In the genomic region with DNA sequence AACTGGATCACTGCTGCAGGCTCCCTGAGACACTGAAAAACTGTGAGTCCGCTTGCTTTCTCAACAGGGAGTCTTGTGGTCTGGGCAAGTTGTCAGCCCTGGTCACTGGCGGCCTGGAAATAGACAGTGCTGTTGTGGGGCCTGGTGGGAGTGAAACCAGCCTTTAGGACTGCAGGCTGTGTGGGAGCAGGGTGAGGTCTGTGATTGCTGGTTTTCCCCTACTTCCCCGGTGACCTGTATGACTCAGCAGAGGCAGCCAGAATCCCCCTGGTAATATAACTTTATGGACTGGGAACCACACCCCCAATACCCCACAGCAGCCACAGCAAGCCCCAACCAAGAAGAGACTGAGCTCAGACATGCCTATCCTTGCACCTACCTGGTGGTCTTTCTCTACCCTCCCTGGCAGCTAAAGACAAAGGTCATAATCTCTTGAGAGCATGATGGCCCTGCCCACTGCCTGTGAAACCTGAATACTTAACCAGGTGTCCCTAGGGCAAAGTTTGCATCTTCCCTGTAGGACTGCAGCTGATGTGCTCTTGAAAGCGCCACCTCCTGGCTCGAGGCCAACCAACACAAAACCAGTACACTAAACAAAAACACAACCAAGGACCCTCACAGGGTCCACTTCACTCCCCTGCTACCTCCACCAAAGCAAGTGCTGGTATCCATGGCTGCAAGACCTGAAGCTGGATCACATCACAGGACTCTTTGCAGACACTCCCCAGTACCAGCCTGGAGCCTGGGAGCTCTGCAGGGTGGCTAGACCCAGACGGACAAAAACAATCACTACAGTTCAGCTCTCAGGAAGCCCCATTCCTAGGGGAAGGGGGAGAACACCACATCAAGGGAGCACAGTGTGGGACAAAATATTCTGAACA, we compare ENCODE assay signal across 1 cellular context.
TF ChIP-seq lines count a peak whose summit lies in the region.

No MANE protein-coding gene starts in this region.

TF ChIP-seq in GM12878, 131 proteins besides CTCF, POLR2A, EP300 and RAD21 (continued from another document):
- TF ChIP-seq, protein P1, sequence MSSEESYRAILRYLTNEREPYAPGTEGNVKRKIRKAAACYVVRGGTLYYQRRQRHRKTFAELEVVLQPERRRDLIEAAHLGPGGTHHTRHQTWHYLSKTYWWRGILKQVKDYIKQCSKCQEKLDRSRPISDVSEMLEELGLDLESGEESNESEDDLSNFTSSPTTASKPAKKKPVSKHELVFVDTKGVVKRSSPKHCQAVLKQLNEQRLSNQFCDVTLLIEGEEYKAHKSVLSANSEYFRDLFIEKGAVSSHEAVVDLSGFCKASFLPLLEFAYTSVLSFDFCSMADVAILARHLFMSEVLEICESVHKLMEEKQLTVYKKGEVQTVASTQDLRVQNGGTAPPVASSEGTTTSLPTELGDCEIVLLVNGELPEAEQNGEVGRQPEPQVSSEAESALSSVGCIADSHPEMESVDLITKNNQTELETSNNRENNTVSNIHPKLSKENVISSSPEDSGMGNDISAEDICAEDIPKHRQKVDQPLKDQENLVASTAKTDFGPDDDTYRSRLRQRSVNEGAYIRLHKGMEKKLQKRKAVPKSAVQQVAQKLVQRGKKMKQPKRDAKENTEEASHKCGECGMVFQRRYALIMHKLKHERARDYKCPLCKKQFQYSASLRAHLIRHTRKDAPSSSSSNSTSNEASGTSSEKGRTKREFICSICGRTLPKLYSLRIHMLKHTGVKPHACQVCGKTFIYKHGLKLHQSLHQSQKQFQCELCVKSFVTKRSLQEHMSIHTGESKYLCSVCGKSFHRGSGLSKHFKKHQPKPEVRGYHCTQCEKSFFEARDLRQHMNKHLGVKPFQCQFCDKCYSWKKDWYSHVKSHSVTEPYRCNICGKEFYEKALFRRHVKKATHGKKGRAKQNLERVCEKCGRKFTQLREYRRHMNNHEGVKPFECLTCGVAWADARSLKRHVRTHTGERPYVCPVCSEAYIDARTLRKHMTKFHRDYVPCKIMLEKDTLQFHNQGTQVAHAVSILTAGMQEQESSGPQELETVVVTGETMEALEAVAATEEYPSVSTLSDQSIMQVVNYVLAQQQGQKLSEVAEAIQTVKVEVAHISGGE (CRISPR knock-in tag; IDR thresholded peaks at IDR 0.05) = no peak
- TF ChIP-seq NFYA (IDR thresholded peaks at IDR 0.05; ENCODE audit: borderline replicate concordance, low read depth, low read length) (no peak), KDM1A (IDR thresholded peaks at IDR 0.05; ENCODE audit: borderline replicate concordance) (no peak), PAX8 (IDR thresholded peaks at IDR 0.05) (no peak), NR2F1 (conservative IDR thresholded peaks at IDR 0.05) (peak; percentile 96), KLF5 (IDR thresholded peaks at IDR 0.05; ENCODE audit: partially characterized antibody) (no peak), TAF1 (IDR thresholded peaks at IDR 0.05; ENCODE audit: borderline replicate concordance, low read depth, low read length) (peak; percentile 94), GABPA (IDR thresholded peaks at IDR 0.05; ENCODE audit: low read depth) (no peak), TCF12 (IDR thresholded peaks at IDR 0.05; ENCODE audit: low read depth, low read length) (peak; percentile 77), ZNF274 (IDR thresholded peaks at IDR 0.05; ENCODE audit: insufficient read depth, insufficient read length) (no peak)
- TF ChIP-seq, protein P2, sequence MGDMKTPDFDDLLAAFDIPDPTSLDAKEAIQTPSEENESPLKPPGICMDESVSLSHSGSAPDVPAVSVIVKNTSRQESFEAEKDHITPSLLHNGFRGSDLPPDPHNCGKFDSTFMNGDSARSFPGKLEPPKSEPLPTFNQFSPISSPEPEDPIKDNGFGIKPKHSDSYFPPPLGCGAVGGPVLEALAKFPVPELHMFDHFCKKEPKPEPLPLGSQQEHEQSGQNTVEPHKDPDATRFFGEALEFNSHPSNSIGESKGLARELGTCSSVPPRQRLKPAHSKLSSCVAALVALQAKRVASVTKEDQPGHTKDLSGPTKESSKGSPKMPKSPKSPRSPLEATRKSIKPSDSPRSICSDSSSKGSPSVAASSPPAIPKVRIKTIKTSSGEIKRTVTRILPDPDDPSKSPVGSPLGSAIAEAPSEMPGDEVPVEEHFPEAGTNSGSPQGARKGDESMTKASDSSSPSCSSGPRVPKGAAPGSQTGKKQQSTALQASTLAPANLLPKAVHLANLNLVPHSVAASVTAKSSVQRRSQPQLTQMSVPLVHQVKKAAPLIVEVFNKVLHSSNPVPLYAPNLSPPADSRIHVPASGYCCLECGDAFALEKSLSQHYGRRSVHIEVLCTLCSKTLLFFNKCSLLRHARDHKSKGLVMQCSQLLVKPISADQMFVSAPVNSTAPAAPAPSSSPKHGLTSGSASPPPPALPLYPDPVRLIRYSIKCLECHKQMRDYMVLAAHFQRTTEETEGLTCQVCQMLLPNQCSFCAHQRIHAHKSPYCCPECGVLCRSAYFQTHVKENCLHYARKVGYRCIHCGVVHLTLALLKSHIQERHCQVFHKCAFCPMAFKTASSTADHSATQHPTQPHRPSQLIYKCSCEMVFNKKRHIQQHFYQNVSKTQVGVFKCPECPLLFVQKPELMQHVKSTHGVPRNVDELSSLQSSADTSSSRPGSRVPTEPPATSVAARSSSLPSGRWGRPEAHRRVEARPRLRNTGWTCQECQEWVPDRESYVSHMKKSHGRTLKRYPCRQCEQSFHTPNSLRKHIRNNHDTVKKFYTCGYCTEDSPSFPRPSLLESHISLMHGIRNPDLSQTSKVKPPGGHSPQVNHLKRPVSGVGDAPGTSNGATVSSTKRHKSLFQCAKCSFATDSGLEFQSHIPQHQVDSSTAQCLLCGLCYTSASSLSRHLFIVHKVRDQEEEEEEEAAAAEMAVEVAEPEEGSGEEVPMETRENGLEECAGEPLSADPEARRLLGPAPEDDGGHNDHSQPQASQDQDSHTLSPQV (IDR thresholded peaks at IDR 0.05) = no peak
- TF ChIP-seq, protein P3, sequence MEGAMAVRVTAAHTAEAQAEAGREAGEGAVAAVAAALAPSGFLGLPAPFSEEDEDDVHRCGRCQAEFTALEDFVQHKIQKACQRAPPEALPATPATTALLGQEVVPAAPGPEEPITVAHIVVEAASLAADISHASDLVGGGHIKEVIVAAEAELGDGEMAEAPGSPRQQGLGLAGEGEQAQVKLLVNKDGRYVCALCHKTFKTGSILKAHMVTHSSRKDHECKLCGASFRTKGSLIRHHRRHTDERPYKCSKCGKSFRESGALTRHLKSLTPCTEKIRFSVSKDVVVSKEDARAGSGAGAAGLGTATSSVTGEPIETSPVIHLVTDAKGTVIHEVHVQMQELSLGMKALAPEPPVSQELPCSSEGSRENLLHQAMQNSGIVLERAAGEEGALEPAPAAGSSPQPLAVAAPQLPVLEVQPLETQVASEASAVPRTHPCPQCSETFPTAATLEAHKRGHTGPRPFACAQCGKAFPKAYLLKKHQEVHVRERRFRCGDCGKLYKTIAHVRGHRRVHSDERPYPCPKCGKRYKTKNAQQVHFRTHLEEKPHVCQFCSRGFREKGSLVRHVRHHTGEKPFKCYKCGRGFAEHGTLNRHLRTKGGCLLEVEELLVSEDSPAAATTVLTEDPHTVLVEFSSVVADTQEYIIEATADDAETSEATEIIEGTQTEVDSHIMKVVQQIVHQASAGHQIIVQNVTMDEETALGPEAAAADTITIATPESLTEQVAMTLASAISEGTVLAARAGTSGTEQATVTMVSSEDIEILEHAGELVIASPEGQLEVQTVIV (IDR thresholded peaks at IDR 0.05; ENCODE audit: borderline replicate concordance, partially characterized antibody) = no peak
- TF ChIP-seq, protein P4, sequence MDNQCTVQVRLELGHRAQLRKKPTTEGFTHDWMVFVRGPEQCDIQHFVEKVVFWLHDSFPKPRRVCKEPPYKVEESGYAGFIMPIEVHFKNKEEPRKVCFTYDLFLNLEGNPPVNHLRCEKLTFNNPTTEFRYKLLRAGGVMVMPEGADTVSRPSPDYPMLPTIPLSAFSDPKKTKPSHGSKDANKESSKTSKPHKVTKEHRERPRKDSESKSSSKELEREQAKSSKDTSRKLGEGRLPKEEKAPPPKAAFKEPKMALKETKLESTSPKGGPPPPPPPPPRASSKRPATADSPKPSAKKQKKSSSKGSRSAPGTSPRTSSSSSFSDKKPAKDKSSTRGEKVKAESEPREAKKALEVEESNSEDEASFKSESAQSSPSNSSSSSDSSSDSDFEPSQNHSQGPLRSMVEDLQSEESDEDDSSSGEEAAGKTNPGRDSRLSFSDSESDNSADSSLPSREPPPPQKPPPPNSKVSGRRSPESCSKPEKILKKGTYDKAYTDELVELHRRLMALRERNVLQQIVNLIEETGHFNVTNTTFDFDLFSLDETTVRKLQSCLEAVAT (IDR thresholded peaks at IDR 0.05) = peak; percentile 90
- TF ChIP-seq, protein P5, sequence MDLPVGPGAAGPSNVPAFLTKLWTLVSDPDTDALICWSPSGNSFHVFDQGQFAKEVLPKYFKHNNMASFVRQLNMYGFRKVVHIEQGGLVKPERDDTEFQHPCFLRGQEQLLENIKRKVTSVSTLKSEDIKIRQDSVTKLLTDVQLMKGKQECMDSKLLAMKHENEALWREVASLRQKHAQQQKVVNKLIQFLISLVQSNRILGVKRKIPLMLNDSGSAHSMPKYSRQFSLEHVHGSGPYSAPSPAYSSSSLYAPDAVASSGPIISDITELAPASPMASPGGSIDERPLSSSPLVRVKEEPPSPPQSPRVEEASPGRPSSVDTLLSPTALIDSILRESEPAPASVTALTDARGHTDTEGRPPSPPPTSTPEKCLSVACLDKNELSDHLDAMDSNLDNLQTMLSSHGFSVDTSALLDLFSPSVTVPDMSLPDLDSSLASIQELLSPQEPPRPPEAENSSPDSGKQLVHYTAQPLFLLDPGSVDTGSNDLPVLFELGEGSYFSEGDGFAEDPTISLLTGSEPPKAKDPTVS (IDR thresholded peaks at IDR 0.05; ENCODE audit: low read depth, low read length) = no peak
- TF ChIP-seq, protein P6, sequence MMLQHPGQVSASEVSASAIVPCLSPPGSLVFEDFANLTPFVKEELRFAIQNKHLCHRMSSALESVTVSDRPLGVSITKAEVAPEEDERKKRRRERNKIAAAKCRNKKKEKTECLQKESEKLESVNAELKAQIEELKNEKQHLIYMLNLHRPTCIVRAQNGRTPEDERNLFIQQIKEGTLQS (IDR thresholded peaks at IDR 0.05; ENCODE audit: borderline replicate concordance, extremely low read depth, low read depth, low read length) = no peak
- TF ChIP-seq, protein P7, sequence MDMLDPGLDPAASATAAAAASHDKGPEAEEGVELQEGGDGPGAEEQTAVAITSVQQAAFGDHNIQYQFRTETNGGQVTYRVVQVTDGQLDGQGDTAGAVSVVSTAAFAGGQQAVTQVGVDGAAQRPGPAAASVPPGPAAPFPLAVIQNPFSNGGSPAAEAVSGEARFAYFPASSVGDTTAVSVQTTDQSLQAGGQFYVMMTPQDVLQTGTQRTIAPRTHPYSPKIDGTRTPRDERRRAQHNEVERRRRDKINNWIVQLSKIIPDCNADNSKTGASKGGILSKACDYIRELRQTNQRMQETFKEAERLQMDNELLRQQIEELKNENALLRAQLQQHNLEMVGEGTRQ (IDR thresholded peaks at IDR 0.05; ENCODE audit: borderline replicate concordance, low read depth, low read length) = no peak
TF ChIP-seq in GM12878: peak in this region for 61.
